Comparison of ENCODE assay signal across 1 cellular context in genomic region chr5:14467251-14467650, GRCh38.
TF ChIP-seq lines count a peak whose summit lies in the region.

No MANE protein-coding gene starts in this region.

TF ChIP-seq in HepG2, 621 proteins besides CTCF, POLR2A, EP300 and RAD21 (continued from another document):
- no peak for TF ChIP-seq ZNF629 (CRISPR knock-in tag; conservative IDR thresholded peaks at IDR 0.05)
- no peak for TF ChIP-seq ZNF207 (IDR thresholded peaks at IDR 0.05; ENCODE audit: borderline replicate concordance)
- no peak for TF ChIP-seq CBX5 (CRISPR knock-in tag; IDR thresholded peaks at IDR 0.05; ENCODE audit: borderline replicate concordance)
- TF ChIP-seq RARG (CRISPR knock-in tag; IDR thresholded peaks at IDR 0.05; ENCODE audit: low read depth), result no peak
- no peak for TF ChIP-seq KLF12 (CRISPR knock-in tag; IDR thresholded peaks at IDR 0.05; ENCODE audit: borderline replicate concordance)
- no peak for TF ChIP-seq FOSL1 (CRISPR knock-in tag; IDR thresholded peaks at IDR 0.05; ENCODE audit: borderline replicate concordance)
